In the genomic region with DNA sequence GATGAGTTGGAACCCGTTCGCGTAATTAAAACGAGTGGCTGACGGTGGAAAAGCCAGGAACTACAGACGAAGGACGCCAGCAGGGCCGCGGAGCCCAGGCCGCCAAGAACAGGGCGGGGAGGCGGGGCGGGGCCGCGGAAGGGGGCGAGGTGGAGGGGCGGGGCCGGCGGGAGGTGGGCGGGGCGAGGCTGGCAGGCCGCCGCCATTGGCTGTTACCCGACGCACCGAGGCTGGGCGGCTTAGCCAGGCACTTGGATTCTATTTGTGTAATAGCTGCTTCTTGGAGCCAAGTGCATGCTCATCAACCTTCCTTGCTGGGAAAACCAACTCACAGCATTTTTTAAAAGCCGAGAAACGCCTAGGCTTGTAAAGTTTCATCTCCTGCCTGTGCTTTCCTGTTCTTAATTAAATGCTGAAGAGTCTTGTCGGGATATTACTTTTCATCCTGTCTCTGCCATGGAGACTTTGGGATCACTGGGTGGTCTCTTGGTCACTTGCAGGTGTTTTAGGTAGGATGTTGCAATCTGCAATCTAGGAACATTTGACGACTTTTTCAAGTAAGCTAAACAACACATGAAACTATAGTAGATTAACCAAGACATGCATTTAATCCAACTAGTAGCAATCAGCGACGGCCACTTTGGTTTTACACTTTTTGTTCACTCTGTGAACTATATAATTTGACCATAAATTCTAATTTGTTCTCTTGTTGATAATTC, we compare ENCODE assay signal across 8 cellular contexts.
A peak's percentile ranks its signal among the peaks of the same experiment; 100 is the strongest.
DNase-seq lines count a peak whose midpoint lies in the region; ATAC-seq lines count a peak whose summit lies in the region.

No MANE protein-coding gene starts in this region.

- ATAC-seq in GM19324 (IDR thresholded peaks at IDR 0.05; ENCODE audit: low FRiP score, unreplicated experiment), result peak; percentile 54
- peak; percentile 37 for ATAC-seq in HG03457 (IDR thresholded peaks at IDR 0.05; ENCODE audit: unreplicated experiment)
- peak; percentile 86 for ATAC-seq in left lobe of liver

- DNase-seq in AML-193 (lab: John Stamatoyannopoulos, UW) (peak; percentile 82 to 83), NCI-H526 treated with DMSO at 0.1 percent for 48 hours (lab: John Stamatoyannopoulos, UW) (peak; percentile 65), dedifferentiated amniotic fluid mesenchymal stem cell (ENCODE audit: extremely low spot score) (peak; percentile 93), left lobe of liver (ENCODE audit: low spot score) (peak; percentile 90)
- DNase-seq in activated CD4-positive, alpha-beta T cell treated with anti-CD3 and anti-CD28 coated beads, Interleukin-2, amount 50 U/mL, for 24 hours (ENCODE audit: low read depth in 1 of 2, low spot score in 1 of 2), result peak; percentile 65 to 74
- peak; percentile 69 for DNase-seq in stimulated activated CD4-positive, alpha-beta T cell treated with anti-CD3 and anti-CD28 coated beads, Interleukin-2, amount 100 ng/mL, for 4 hours (ENCODE audit: low read depth)

Comparison
In these comparisons a context has a peak if more than half of its experiments do, and no peak if none do; other contexts are left out.
1. Peak in every context shown above with its lines: DNase-seq and ATAC-seq.